In the genomic region with DNA sequence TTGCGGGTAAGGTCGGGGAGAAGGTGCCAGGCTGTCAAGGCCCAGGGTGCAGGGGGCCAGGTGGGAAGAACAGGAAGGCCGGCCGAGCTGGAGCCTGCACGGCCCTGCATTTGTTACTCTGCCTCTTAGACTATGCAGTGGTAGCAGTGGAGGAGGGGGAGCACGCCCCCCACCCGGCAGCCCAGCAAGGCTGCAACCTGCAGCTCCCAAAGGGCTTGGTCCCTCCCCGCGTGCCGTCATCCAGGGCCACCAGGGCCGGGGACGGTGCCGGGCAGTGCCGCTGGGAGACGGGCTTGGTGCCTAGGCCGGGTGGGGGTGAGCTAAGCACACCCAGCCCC, we compare ENCODE assay signal across 21 cellular contexts. TPM values are rescaled to one million over a fixed set of nuclear protein-coding genes. Genes with fewer than 3 reads are reported as not detected.
DNase-seq lines count a peak whose midpoint lies in the region; ATAC-seq and TF ChIP-seq lines count a peak whose summit lies in the region.
"Had no signal": no experiment of that assay in that cellular context is flagged by ENCODE, and none has a peak within 500 bp of the region (broad histone marks: within the 10 kb centered on the region; RNA-seq: fewer than 3 reads in every experiment).

No MANE protein-coding gene starts in this region.

- no peak overlapping the region for H3K23ac ChIP-seq in trophoblast cell (ENCODE audit: low read length)

- H2BK12ac ChIP-seq in trophoblast cell (ENCODE audit: low read length), result no peak overlapping the region

- no peak overlapping the region for H3K4ac ChIP-seq in trophoblast cell (ENCODE audit: low read depth, low read length)

- WGBS in endodermal cell (ENCODE audit: insufficient coverage in 1 of 2, insufficient read length in 1 of 2), 2 experiments, result 92 to 93% methylated on average over 10 to 16 of the region's 16 CpGs
- WGBS in trophoblast cell (ENCODE audit: extremely low coverage, insufficient coverage, insufficient read length), result no CpG with 5 or more reads among the region's 16 CpGs

- H3K4me1 Mint-ChIP-seq in endodermal cell, result peaks cover 2% of the 10 kb centered on the region
- H3K4me1 Mint-ChIP-seq in nephron progenitor cell, result peaks cover 82% of the 10 kb centered on the region
- H3K4me1 Mint-ChIP-seq in natural killer cell treated with Interleukin-12 subunit alpha and Interleukin-12 subunit beta and Interleukin-15 and Interleukin-18, amount 100 ng/mL, for 72 hours (ENCODE audit: low read depth in 2 of 2), result no peaks in the 10 kb centered on the region
- H3K4me1 Mint-ChIP-seq: CD8-positive, alpha-beta memory T cell had no signal

- ATAC-seq in natural killer cell treated with Interleukin-12 subunit alpha and Interleukin-12 subunit beta and Interleukin-15 and Interleukin-18, amount 100 ng/mL, for 72 hours, result no peak
- ATAC-seq in GM18870 (IDR thresholded peaks at IDR 0.05; ENCODE audit: unreplicated experiment) (no peak), GM21360 (IDR thresholded peaks at IDR 0.05; ENCODE audit: unreplicated experiment) (no peak)
- ATAC-seq: GM12878, HepG2 had no signal

- H4K91ac ChIP-seq in trophoblast cell (ENCODE audit: low read depth, low read length), result no peak overlapping the region

- no peak overlapping the region for H2AFZ ChIP-seq in trophoblast cell (ENCODE audit: insufficient read depth, low read length, poor library complexity)

- H3K27me3 ChIP-seq in BLaER1 treated with 17β-estradiol and CSF1 and Interleukin-3, amounts not matched to agents 10 nM and 100 nM, result no peaks in the 10 kb centered on the region
- H3K27me3 ChIP-seq in endodermal cell (ENCODE audit: control insufficient read depth, insufficient read depth, low read length, poor library complexity, severe bottlenecking) (no peaks in the 10 kb centered on the region), trophoblast cell (ENCODE audit: insufficient read depth, low read length) (no peaks in the 10 kb centered on the region)

- H4K8ac ChIP-seq in trophoblast cell (ENCODE audit: low read depth, low read length), result no peak overlapping the region

- no peak for TF ChIP-seq CTCF in endodermal cell (conservative IDR thresholded peaks at IDR 0.05)
- no peak for TF ChIP-seq CTCF in nephron progenitor cell (IDR thresholded peaks at IDR 0.05)

- H3K18ac ChIP-seq in trophoblast cell (ENCODE audit: low read length), result peak overlapping the region; percentile 31

- no peak overlapping the region for H3K4me3 ChIP-seq in BLaER1 treated with 17β-estradiol and CSF1 and Interleukin-3, amounts not matched to agents 10 nM and 100 nM
- no peak overlapping the region for H3K4me3 ChIP-seq in endodermal cell (ENCODE audit: low read length)
- H3K4me3 ChIP-seq in trophoblast cell (ENCODE audit: low read depth, low read length), result no peak overlapping the region
- H3K4me3 ChIP-seq: GM12878 had no signal

- no peaks in the 10 kb centered on the region for H3K79me1 ChIP-seq in trophoblast cell (ENCODE audit: low read length)

- H2BK120ac ChIP-seq in trophoblast cell (ENCODE audit: insufficient read depth, low read length, poor library complexity), result no peak overlapping the region

- no peak overlapping the region for H2BK5ac ChIP-seq in trophoblast cell (ENCODE audit: low read depth, low read length, poor library complexity)

- H3K27ac ChIP-seq in BLaER1 treated with 17β-estradiol and CSF1 and Interleukin-3, amounts not matched to agents 10 nM and 100 nM, result no peak overlapping the region
- peak overlapping the region; percentile 44 for H3K27ac ChIP-seq in endodermal cell (ENCODE audit: low read depth, low read length)
- no peak overlapping the region for H3K27ac ChIP-seq in trophoblast cell (ENCODE audit: low read depth, low read length)

- no peaks in the 10 kb centered on the region for H3K9me3 ChIP-seq in BLaER1 treated with 17β-estradiol and CSF1 and Interleukin-3, amounts not matched to agents 10 nM and 100 nM (replicated peaks in 1 of 11)
- H3K9me3 ChIP-seq in endodermal cell (ENCODE audit: control insufficient read depth, low read length), result no peaks in the 10 kb centered on the region
- no peaks in the 10 kb centered on the region for H3K9me3 ChIP-seq in trophoblast cell (ENCODE audit: insufficient read depth, low read depth, low read length)

- H3K14ac ChIP-seq in trophoblast cell (ENCODE audit: low read length), result no peak overlapping the region

- H3K9me3 Mint-ChIP-seq in endodermal cell, result no peaks in the 10 kb centered on the region
- no peaks in the 10 kb centered on the region for H3K9me3 Mint-ChIP-seq in nephron progenitor cell
- no peaks in the 10 kb centered on the region for H3K9me3 Mint-ChIP-seq in natural killer cell treated with Interleukin-12 subunit alpha and Interleukin-12 subunit beta and Interleukin-15 and Interleukin-18, amount 100 ng/mL, for 72 hours
- H3K9me3 Mint-ChIP-seq: CD4-positive, CD25-positive, alpha-beta regulatory T cell; CD8-positive, alpha-beta memory T cell; H9; IgD-negative memory B cell had no signal

- H3K4me1 ChIP-seq in BLaER1 treated with 17β-estradiol and CSF1 and Interleukin-3, amounts not matched to agents 10 nM and 100 nM, result peaks cover 37 to 98% (median 89%) of the 10 kb centered on the region in 10 experiments
- no peaks in the 10 kb centered on the region for H3K4me1 ChIP-seq in endodermal cell (ENCODE audit: control insufficient read depth, insufficient read depth, low read length)
- H3K4me1 ChIP-seq in trophoblast cell (ENCODE audit: control insufficient read depth in 1 of 2, insufficient read depth in 2 of 2, low read length in 2 of 2), result peaks cover 17 to 19% of the 10 kb centered on the region in 2 experiments

- H3K4me2 ChIP-seq in BLaER1 treated with 17β-estradiol and CSF1 and Interleukin-3, amounts not matched to agents 10 nM and 100 nM, result peak overlapping the region in 7 of 11 experiments; percentile 77 to 89 (median 83); a peak in 12 of 22 replicates
- no peak overlapping the region for H3K4me2 ChIP-seq in trophoblast cell (ENCODE audit: low read length)

- no peaks in the 10 kb centered on the region for H3K36me3 Mint-ChIP-seq in endodermal cell (ENCODE audit: low read depth)
- H3K36me3 Mint-ChIP-seq in nephron progenitor cell (ENCODE audit: low read depth), result no peaks in the 10 kb centered on the region
- no peaks in the 10 kb centered on the region for H3K36me3 Mint-ChIP-seq in natural killer cell treated with Interleukin-12 subunit alpha and Interleukin-12 subunit beta and Interleukin-15 and Interleukin-18, amount 100 ng/mL, for 72 hours
- H3K36me3 Mint-ChIP-seq: CD4-positive, CD25-positive, alpha-beta regulatory T cell had no signal

- H3K9ac ChIP-seq in BLaER1 treated with 17β-estradiol and CSF1 and Interleukin-3, amounts not matched to agents 10 nM and 100 nM, result 0 out of 22 replicates have a peak overlapping the region, but pooled peaks of 1 of the 11 experiments have one; percentile 3
- H3K9ac ChIP-seq in endodermal cell (ENCODE audit: extremely low read depth, low read length, poor library complexity, severe bottlenecking), result no peak overlapping the region
- no peak overlapping the region for H3K9ac ChIP-seq in trophoblast cell (ENCODE audit: low read length)

- H3K27ac Mint-ChIP-seq in endodermal cell (peak overlapping the region; percentile 58), nephron progenitor cell (peak overlapping the region; percentile 89)
- H3K27ac Mint-ChIP-seq in natural killer cell treated with Interleukin-12 subunit alpha and Interleukin-12 subunit beta and Interleukin-15 and Interleukin-18, amount 100 ng/mL, for 72 hours, result no peak overlapping the region
- H3K27ac Mint-ChIP-seq: CD4-positive, CD25-positive, alpha-beta regulatory T cell; CD8-positive, alpha-beta memory T cell; IgD-negative memory B cell had no signal

- H4K12ac ChIP-seq in trophoblast cell (ENCODE audit: low read depth, low read length), result no peak overlapping the region

- no peaks in the 10 kb centered on the region for H3K27me3 Mint-ChIP-seq in endodermal cell (ENCODE audit: insufficient read depth)
- no peaks in the 10 kb centered on the region for H3K27me3 Mint-ChIP-seq in nephron progenitor cell (ENCODE audit: low read depth, poor library complexity)
- H3K27me3 Mint-ChIP-seq in natural killer cell treated with Interleukin-12 subunit alpha and Interleukin-12 subunit beta and Interleukin-15 and Interleukin-18, amount 100 ng/mL, for 72 hours, result no peaks in the 10 kb centered on the region
- H3K27me3 Mint-ChIP-seq: CD4-positive, CD25-positive, alpha-beta regulatory T cell; CD8-positive, alpha-beta memory T cell; IgD-negative memory B cell had no signal

- 0 out of 22 replicates have a peak, but pooled peaks cover 0 to 3% (median 0%) of the 10 kb centered on the region in 11 experiments for H3K36me3 ChIP-seq in BLaER1 treated with 17β-estradiol and CSF1 and Interleukin-3, amounts not matched to agents 10 nM and 100 nM
- H3K36me3 ChIP-seq in endodermal cell (ENCODE audit: control insufficient read depth, insufficient read depth, low read length) (peaks cover 4% of the 10 kb centered on the region), trophoblast cell (ENCODE audit: control insufficient read depth in 1 of 2, insufficient read depth in 2 of 2, low read length in 2 of 2) (peaks cover 0 to 2% of the 10 kb centered on the region in 2 experiments)

- DNase-seq in endodermal cell, result no peak
- no peak for DNase-seq in nephron progenitor cell
- no peak for DNase-seq in trophoblast cell
- DNase-seq in amniotic stem cell (lab: John Stamatoyannopoulos, UW), result no peak
- DNase-seq in natural killer cell treated with Interleukin-12 subunit alpha and Interleukin-12 subunit beta and Interleukin-15 and Interleukin-18, amount 100 ng/mL, for 72 hours (ENCODE audit: low spot score), result no peak
- DNase-seq: 8988T; CD4-positive, CD25-positive, alpha-beta regulatory T cell; CD8-positive, alpha-beta memory T cell; COR-L47; DMS 273 treated with DMSO at 0.1 percent for 48 hours; DMS53; DND-41; EL; GOT3; H9 had no signal

- H4K20me1 ChIP-seq in BLaER1 treated with 17β-estradiol and CSF1 and Interleukin-3, amounts not matched to agents 10 nM and 100 nM, result peaks cover 0 to 99% (median 28%) of the 10 kb centered on the region in 11 experiments; a peak in 16 of 22 replicates

- H3K4me3 Mint-ChIP-seq in endodermal cell, result no peak overlapping the region
- no peak overlapping the region for H3K4me3 Mint-ChIP-seq in nephron progenitor cell
- no peak overlapping the region for H3K4me3 Mint-ChIP-seq in natural killer cell treated with Interleukin-12 subunit alpha and Interleukin-12 subunit beta and Interleukin-15 and Interleukin-18, amount 100 ng/mL, for 72 hours
- H3K4me3 Mint-ChIP-seq: CD4-positive, CD25-positive, alpha-beta regulatory T cell; CD8-positive, alpha-beta memory T cell; H9; IgD-negative memory B cell had no signal

- H2AK5ac ChIP-seq in trophoblast cell (ENCODE audit: low read length), result no peak overlapping the region

- no peaks in the 10 kb centered on the region for H3K79me2 ChIP-seq in trophoblast cell (ENCODE audit: control insufficient read depth, insufficient read depth, low read length, poor library complexity)

RNA-seq across cellular contexts. Expression of gene GPER1, which starts 7.0 kb away (rescaled TPM):
- under 1 TPM; 0.35 to 0.51 TPM for total RNA-seq in endodermal cell
- polyA plus RNA-seq in endodermal cell (2013, experiment 1 of 2), result 1.1 TPM
- polyA plus RNA-seq in endodermal cell (2013, experiment 2 of 2), result 0.91 TPM
- 5.2 and 5.3 TPM in 2 replicates for polyA plus RNA-seq in trophoblast cell (2013)
- total RNA-seq in natural killer cell treated with Interleukin-12 subunit alpha and Interleukin-12 subunit beta and Interleukin-15 and Interleukin-18, amount 100 ng/mL, for 72 hours, result not detected
- total RNA-seq: CD4-positive, CD25-positive, alpha-beta regulatory T cell; CD8-positive, alpha-beta memory T cell; H9 had no signal

RNA-seq across cellular contexts. Expression of gene GPR146, which starts 36.5 kb away (rescaled TPM):
- total RNA-seq in endodermal cell, result under 1 TPM; 0.66 to 0.75 TPM
- polyA plus RNA-seq in endodermal cell (2013, experiment 1 of 2), result 1.1 TPM
- polyA plus RNA-seq in endodermal cell (2013, experiment 2 of 2), result 1.7 TPM
- polyA plus RNA-seq in trophoblast cell (2013), result 5.6 and 6.0 TPM in 2 replicates
- total RNA-seq in natural killer cell treated with Interleukin-12 subunit alpha and Interleukin-12 subunit beta and Interleukin-15 and Interleukin-18, amount 100 ng/mL, for 72 hours, result 1 to 10 TPM in 1 of 2 donors, under 1 TPM in 1; 0.89 to 8.1 TPM

Comparison
In these comparisons a context has a peak if more than half of its experiments do, and no peak if none do; other contexts are left out.
1. H3K27ac Mint-ChIP-seq: peak in endodermal cell (single experiment) and nephron progenitor cell (single experiment); none in natural killer cell treated with Interleukin-12 subunit alpha and Interleukin-12 subunit beta and Interleukin-15 and Interleukin-18, amount 100 ng/mL, for 72 hours (0 of 2).